In genomic region chr3:99938270-99938955, GRCh38 we compare ENCODE assay signal across 11 cellular contexts.
DNase-seq lines count a peak whose midpoint lies in the region; ATAC-seq and TF ChIP-seq lines count a peak whose summit lies in the region.
"Had no signal": no experiment of that assay in that cellular context is flagged by ENCODE, and none has a peak within 500 bp of the region (broad histone marks: within the 10 kb centered on the region; RNA-seq: fewer than 3 reads in every experiment).

No MANE protein-coding gene starts in this region.

- intact Hi-C loops in activated T-helper 1 cell treated with anti-CD3 and anti-CD28 coated beads, Interleukin-12 subunit alpha, Interleukin-12 subunit beta, Interleukin-2, Interleukin-4 antibody, amounts not matched to agents 30 ng/mL and 10 ng/mL and 1 ng/mL, durations not matched to agents 14 hours and 24 hours and 36 hours (cut with micrococcal nuclease) = no loop called here

- H3K4me3 ChIP-seq in coronary artery = peak overlapping the region; percentile 7

- H3K27ac Mint-ChIP-seq in activated T-helper 1 cell treated with anti-CD3 and anti-CD28 coated beads, Interleukin-12 subunit alpha, Interleukin-12 subunit beta, Interleukin-2, Interleukin-4 antibody, amounts not matched to agents 30 ng/mL and 10 ng/mL and 1 ng/mL, durations not matched to agents 14 hours and 24 hours and 36 hours = no peak overlapping the region

- peaks cover 23% of the 10 kb centered on the region for H3K4me1 Mint-ChIP-seq in activated T-helper 1 cell treated with anti-CD3 and anti-CD28 coated beads, Interleukin-12 subunit alpha, Interleukin-12 subunit beta, Interleukin-2, Interleukin-4 antibody, amounts not matched to agents 30 ng/mL and 10 ng/mL and 1 ng/mL, durations not matched to agents 14 hours and 24 hours and 36 hours (ENCODE audit: low read depth)

- no peaks in the 10 kb centered on the region for H3K9me3 Mint-ChIP-seq in activated T-helper 1 cell treated with anti-CD3 and anti-CD28 coated beads, Interleukin-12 subunit alpha, Interleukin-12 subunit beta, Interleukin-2, Interleukin-4 antibody, amounts not matched to agents 30 ng/mL and 10 ng/mL and 1 ng/mL, durations not matched to agents 14 hours and 24 hours and 36 hours

- no peaks in the 10 kb centered on the region for H3K27me3 Mint-ChIP-seq in activated T-helper 1 cell treated with anti-CD3 and anti-CD28 coated beads, Interleukin-12 subunit alpha, Interleukin-12 subunit beta, Interleukin-2, Interleukin-4 antibody, amounts not matched to agents 30 ng/mL and 10 ng/mL and 1 ng/mL, durations not matched to agents 14 hours and 24 hours and 36 hours (ENCODE audit: insufficient read depth)
- H3K27me3 Mint-ChIP-seq: naive thymus-derived CD4-positive, alpha-beta T cell had no signal

- no peak for TF ChIP-seq CTCF in coronary artery (IDR thresholded peaks at IDR 0.05)

- DNase-seq in coronary artery (ENCODE audit: low spot score) (no peak), SKM-1 treated with dmso at 0.1 percent for 144 hours (lab: John Stamatoyannopoulos, UW; ENCODE audit: unreplicated experiment) (no peak), NCI-H1436 (lab: John Stamatoyannopoulos, UW) (no peak), retina (no peak)
- DNase-seq in stimulated activated naive CD8-positive, alpha-beta T cell treated with anti-CD3 and anti-CD28 coated beads, Interleukin-15, Interleukin-2, amounts not matched to agents 100 U/mL and 50 U/mL, for 24 hours = no peak
- DNase-seq in activated T-helper 1 cell treated with anti-CD3 and anti-CD28 coated beads, Interleukin-12 subunit alpha, Interleukin-12 subunit beta, Interleukin-2, Interleukin-4 antibody, amounts not matched to agents 30 ng/mL and 10 ng/mL and 1 ng/mL, durations not matched to agents 14 hours and 24 hours and 36 hours (ENCODE audit: low spot score) = no peak
- DNase-seq: activated CD4-positive, alpha-beta T cell treated with anti-CD3 and anti-CD28 coated beads, Interleukin-2, amount 50 U/mL, for 4 hours; naive thymus-derived CD4-positive, alpha-beta T cell; NCI-H1417 treated with DMSO at 0.1 percent for 48 hours had no signal

- peak; percentile 45 for ATAC-seq in GM19025 (IDR thresholded peaks at IDR 0.05; ENCODE audit: low read depth, unreplicated experiment)
- peak; percentile 45 for ATAC-seq in HG03460 (IDR thresholded peaks at IDR 0.05; ENCODE audit: unreplicated experiment)
- peak; percentile 24 for ATAC-seq in stimulated activated naive CD8-positive, alpha-beta T cell treated with anti-CD3 and anti-CD28 coated beads, Interleukin-15, Interleukin-2, amounts not matched to agents 100 U/mL and 50 U/mL, for 24 hours
- ATAC-seq: naive thymus-derived CD4-positive, alpha-beta T cell had no signal

- no peaks in the 10 kb centered on the region for H3K36me3 Mint-ChIP-seq in activated T-helper 1 cell treated with anti-CD3 and anti-CD28 coated beads, Interleukin-12 subunit alpha, Interleukin-12 subunit beta, Interleukin-2, Interleukin-4 antibody, amounts not matched to agents 30 ng/mL and 10 ng/mL and 1 ng/mL, durations not matched to agents 14 hours and 24 hours and 36 hours (ENCODE audit: low read depth)

- H3K4me3 Mint-ChIP-seq in activated T-helper 1 cell treated with anti-CD3 and anti-CD28 coated beads, Interleukin-12 subunit alpha, Interleukin-12 subunit beta, Interleukin-2, Interleukin-4 antibody, amounts not matched to agents 30 ng/mL and 10 ng/mL and 1 ng/mL, durations not matched to agents 14 hours and 24 hours and 36 hours = no peak overlapping the region

- H3K27ac ChIP-seq in coronary artery = peak overlapping the region; percentile 78 to 80
